Comparison of ENCODE assay signal across 7 cellular contexts in genomic region chr12:103053089-103053488, GRCh38.
"Had no signal": no experiment of that assay in that cellular context is flagged by ENCODE, and none has a peak within 500 bp of the region (broad histone marks: within the 10 kb centered on the region; RNA-seq: fewer than 3 reads in every experiment).

No MANE protein-coding gene starts in this region.

- H3K27ac ChIP-seq: GM23248 had no signal

- H3K9ac ChIP-seq: GM23248 had no signal

- H3K4me3 ChIP-seq: GM23248 had no signal

- FAIRE-seq: H54, HTR-8/SVneo had no signal

- H2AFZ ChIP-seq: GM23248 had no signal

- DNase-seq: GM23248, GOT3, H9, HCEC 1CT, KBM-7 had no signal
